Comparison of ENCODE assay signal across 14 cellular contexts in the genomic region with DNA sequence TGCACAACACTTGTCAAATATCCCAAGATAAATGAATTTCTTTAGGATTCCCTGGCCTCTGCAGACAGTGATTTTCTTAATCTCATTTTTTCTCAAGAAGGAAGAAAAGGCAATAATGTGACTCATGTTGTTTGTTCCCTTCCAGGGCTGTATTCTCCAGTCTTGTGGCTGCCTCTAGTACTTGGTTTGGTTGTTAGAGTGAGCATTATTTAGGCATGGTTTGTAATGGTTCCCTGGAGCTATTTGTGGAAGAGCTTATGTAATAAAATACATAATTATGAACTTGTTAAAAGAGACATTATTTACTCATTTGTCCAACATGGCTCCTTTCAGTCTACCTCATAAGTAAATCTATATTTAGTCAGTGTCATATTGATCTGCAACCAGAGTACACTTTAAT.
DNase-seq lines count a peak whose midpoint lies in the region; ATAC-seq and TF ChIP-seq lines count a peak whose summit lies in the region.
"Had no signal": no experiment of that assay in that cellular context is flagged by ENCODE, and none has a peak within 500 bp of the region (broad histone marks: within the 10 kb centered on the region; RNA-seq: fewer than 3 reads in every experiment).

No MANE protein-coding gene starts in this region.

- no peak for ATAC-seq in GM18907 (IDR thresholded peaks at IDR 0.05; ENCODE audit: unreplicated experiment)
- ATAC-seq: foreskin keratinocyte, left colon had no signal

- no peak overlapping the region for H3K4me3 ChIP-seq in fibroblast of villous mesenchyme (ENCODE audit: low read depth, low read length)

- TF ChIP-seq CTCF in fibroblast of villous mesenchyme (IDR thresholded peaks at IDR 0.05; ENCODE audit: insufficient read depth, low read depth, low read length) = no peak

- DNase-seq in DMS79 (lab: John Stamatoyannopoulos, UW) = peak; percentile 70
- DNase-seq in M059J (ENCODE audit: low read depth) = peak; percentile 16
- DNase-seq in RPMI7951 (ENCODE audit: low read depth) = peak; percentile 9
- peak; percentile 26 for DNase-seq in fibroblast of villous mesenchyme (ENCODE audit: low read depth)
- no peak for DNase-seq in stimulated activated naive CD4-positive, alpha-beta T cell treated with Interleukin-2 at 50 U/mL for 16 hours (lab: John Stamatoyannopoulos, UW)
- DNase-seq in SHP77 (lab: John Stamatoyannopoulos, UW) = no peak
- DNase-seq: activated CD4-positive, alpha-beta T cell treated with anti-CD3 and anti-CD28 coated beads, Interleukin-2, amount 50 U/mL, for 1 hour; foreskin keratinocyte; left colon; NK-92 treated with Interleukin-12 subunit alpha and Interleukin-12 subunit beta, amount 100 ng/mL, for 24 hours; RPMI8226; stimulated activated CD4-positive, alpha-beta T cell treated with anti-CD3 and anti-CD28 coated beads, Interleukin-12 subunit alpha, Interleukin-12 subunit beta, amount 100 ng/mL, for 4 hours; SW 1271 had no signal

Comparison
In these comparisons a context has a peak if more than half of its experiments do, and no peak if none do; other contexts are left out.
1. DNase-seq: peak in DMS79 (single experiment), M059J (single experiment), RPMI7951 (single experiment) and fibroblast of villous mesenchyme (single experiment); none in stimulated activated naive CD4-positive, alpha-beta T cell treated with Interleukin-2 at 50 U/mL for 16 hours (single experiment) and SHP77 (0 of 2).